In the genomic region with DNA sequence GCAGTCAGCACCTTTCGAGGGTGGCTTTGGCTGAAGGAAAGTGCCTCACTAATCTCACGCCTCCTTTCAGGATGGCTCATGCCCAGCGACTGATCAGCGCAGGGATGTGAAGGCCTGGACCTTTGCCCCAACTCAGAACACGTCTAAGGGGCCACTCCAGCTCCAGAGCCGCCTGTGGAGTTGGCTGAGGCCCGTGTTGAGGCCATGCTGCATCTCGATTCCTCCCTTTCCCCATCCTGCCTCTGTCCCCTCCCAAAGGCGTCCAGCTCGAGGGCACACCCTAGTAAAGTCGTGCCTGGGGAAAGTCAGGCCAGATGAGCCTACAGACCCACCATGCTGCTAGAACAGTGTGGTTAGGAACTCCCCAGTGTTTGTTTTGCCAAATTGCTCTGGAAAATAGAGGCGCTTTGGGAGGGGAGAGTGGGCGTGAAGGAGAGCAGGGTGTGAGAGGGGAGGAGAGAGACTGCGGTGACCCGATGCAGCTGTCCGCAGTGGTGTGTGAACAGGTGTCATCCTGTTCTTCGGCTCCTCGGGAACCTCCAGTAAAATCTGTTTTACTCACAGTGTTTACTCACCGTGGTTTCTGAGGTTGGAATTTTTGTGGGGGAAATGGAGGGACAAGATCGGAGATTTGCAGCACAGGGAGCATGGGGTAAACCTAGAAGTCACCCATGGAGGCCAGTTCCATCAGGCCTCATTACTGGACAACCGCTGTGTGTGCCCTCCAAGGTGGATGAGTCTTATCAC, we compare ENCODE assay signal across 15 cellular contexts.
DNase-seq lines count a peak whose midpoint lies in the region; ATAC-seq and TF ChIP-seq lines count a peak whose summit lies in the region.
"Had no signal": no experiment of that assay in that cellular context is flagged by ENCODE, and none has a peak within 500 bp of the region (broad histone marks: within the 10 kb centered on the region; RNA-seq: fewer than 3 reads in every experiment).

No MANE protein-coding gene starts in this region.

- H3K4me1 Mint-ChIP-seq in activated T-helper 2 cell treated with anti-CD3 and anti-CD28 coated beads, Interferon-gamma antibody, Interleukin-2, Interleukin-4, amounts not matched to agents 10 μg/mL and 5 μg/mL and 100 μg/mL, durations not matched to agents 14 hours and 24 hours and 36 hours (ENCODE audit: low read depth): no peaks in the 10 kb centered on the region
- H3K4me1 Mint-ChIP-seq: activated CD4-positive, alpha-beta T cell treated with anti-CD3 and anti-CD28 coated beads for 36 hours; activated naive CD8-positive, alpha-beta T cell treated with anti-CD3 and anti-CD28 coated beads, Interleukin-2, amount 50 U/mL, for 24 hours had no signal

- H3K4me2 ChIP-seq in PC-3 (ENCODE audit: low read length): peak overlapping the region; percentile 55
- H3K4me2 ChIP-seq: hepatocyte had no signal

- H2AFZ ChIP-seq in PC-3 (ENCODE audit: low read length): peak overlapping the region; percentile 58
- H2AFZ ChIP-seq: hepatocyte had no signal

- DNase-seq in Right ventricle myocardium superior (peak; percentile 14), cardiac septum (ENCODE audit: low spot score) (no peak), PC-3 (peak; percentile 93), iris pigment epithelial cell (ENCODE audit: low read depth) (peak; percentile 18), MV-4-11 (lab: John Stamatoyannopoulos, UW) (no peak), inferior parietal cortex (ENCODE audit: extremely low spot score) (no peak), NCI-H446 (lab: John Stamatoyannopoulos, UW) (no peak)
- no peak for DNase-seq in activated T-helper 2 cell treated with anti-CD3 and anti-CD28 coated beads, Interferon-gamma antibody, Interleukin-2, Interleukin-4, amounts not matched to agents 10 μg/mL and 5 μg/mL and 100 μg/mL, durations not matched to agents 14 hours and 24 hours and 36 hours (ENCODE audit: low spot score)
- DNase-seq: activated CD4-positive, alpha-beta T cell treated with anti-CD3 and anti-CD28 coated beads for 36 hours; activated naive CD8-positive, alpha-beta T cell treated with anti-CD3 and anti-CD28 coated beads, Interleukin-2, amount 50 U/mL, for 24 hours; cortex of kidney; NCI-H446 treated with DMSO at 0.1 percent for 48 hours; T-helper 2 cell had no signal

- ATAC-seq in Right ventricle myocardium superior (ENCODE audit: poor library complexity): no peak
- ATAC-seq in PC-3: peak; percentile 72
- ATAC-seq: activated CD4-positive, alpha-beta T cell treated with anti-CD3 and anti-CD28 coated beads for 36 hours; activated naive CD8-positive, alpha-beta T cell treated with anti-CD3 and anti-CD28 coated beads, Interleukin-2, amount 50 U/mL, for 24 hours; esophagus mucosa had no signal

- CTCF ChIA-PET in PC-3 (lab: Charles Lee): no interaction called here

- H3K36me3 ChIP-seq in PC-3 (ENCODE audit: low read depth, low read length): no peaks in the 10 kb centered on the region

- no TSS peak for BruUV-seq in PC-3 (replicated peaks; lab: Mats Ljungman, UMichigan)

- H3F3A ChIP-seq in PC-3 (ENCODE audit: low read length, unreplicated experiment): no peaks in the 10 kb centered on the region

- intact Hi-C loops in Right ventricle myocardium superior (cut with DNase I): no loop called here
- intact Hi-C loops in cardiac septum (cut with DNase I): no loop called here
- intact Hi-C loops in PC-3 (cut with micrococcal nuclease): no loop called here
- intact Hi-C loops in activated T-helper 2 cell treated with anti-CD3 and anti-CD28 coated beads, Interferon-gamma antibody, Interleukin-2, Interleukin-4, amounts not matched to agents 10 μg/mL and 5 μg/mL and 100 μg/mL, durations not matched to agents 14 hours and 24 hours and 36 hours (cut with micrococcal nuclease): no loop called here

- H3K4me3 ChIP-seq in PC-3 (ENCODE audit: low read length): no peak overlapping the region
- H3K4me3 ChIP-seq: hepatocyte had no signal

- no peaks in the 10 kb centered on the region for H3K9me2 ChIP-seq in PC-3 (replicated peaks; ENCODE audit: low read length)

- no peaks in the 10 kb centered on the region for H3K79me2 ChIP-seq in PC-3 (ENCODE audit: low read length)
- H3K79me2 ChIP-seq: hepatocyte had no signal

- H4K20me1 ChIP-seq in PC-3 (ENCODE audit: low read length): no peaks in the 10 kb centered on the region

- H3K27me3 ChIP-seq in PC-3 (ENCODE audit: low read length): no peaks in the 10 kb centered on the region
- H3K27me3 ChIP-seq: hepatocyte had no signal

- H3K27ac ChIP-seq in PC-3 (ENCODE audit: low read length): peak overlapping the region; percentile 83
- H3K27ac ChIP-seq: hepatocyte had no signal

- no peak overlapping the region for H3K27ac Mint-ChIP-seq in activated T-helper 2 cell treated with anti-CD3 and anti-CD28 coated beads, Interferon-gamma antibody, Interleukin-2, Interleukin-4, amounts not matched to agents 10 μg/mL and 5 μg/mL and 100 μg/mL, durations not matched to agents 14 hours and 24 hours and 36 hours
- H3K27ac Mint-ChIP-seq: activated CD4-positive, alpha-beta T cell treated with anti-CD3 and anti-CD28 coated beads for 36 hours; activated naive CD8-positive, alpha-beta T cell treated with anti-CD3 and anti-CD28 coated beads, Interleukin-2, amount 50 U/mL, for 24 hours had no signal

- no peak overlapping the region for H3K4me3 Mint-ChIP-seq in activated T-helper 2 cell treated with anti-CD3 and anti-CD28 coated beads, Interferon-gamma antibody, Interleukin-2, Interleukin-4, amounts not matched to agents 10 μg/mL and 5 μg/mL and 100 μg/mL, durations not matched to agents 14 hours and 24 hours and 36 hours (ENCODE audit: low read depth)
- H3K4me3 Mint-ChIP-seq: activated CD4-positive, alpha-beta T cell treated with anti-CD3 and anti-CD28 coated beads for 36 hours; activated naive CD8-positive, alpha-beta T cell treated with anti-CD3 and anti-CD28 coated beads, Interleukin-2, amount 50 U/mL, for 24 hours had no signal

- H3K9ac ChIP-seq in PC-3 (ENCODE audit: low read length): peak overlapping the region; percentile 23; the same call in 1 of the 2 replicates

- H3K9me3 ChIP-seq in PC-3 (ENCODE audit: low read length): no peaks in the 10 kb centered on the region

- H3K27me3 Mint-ChIP-seq in activated T-helper 2 cell treated with anti-CD3 and anti-CD28 coated beads, Interferon-gamma antibody, Interleukin-2, Interleukin-4, amounts not matched to agents 10 μg/mL and 5 μg/mL and 100 μg/mL, durations not matched to agents 14 hours and 24 hours and 36 hours (ENCODE audit: low read depth): no peaks in the 10 kb centered on the region
- H3K27me3 Mint-ChIP-seq: activated CD4-positive, alpha-beta T cell treated with anti-CD3 and anti-CD28 coated beads for 36 hours; activated naive CD8-positive, alpha-beta T cell treated with anti-CD3 and anti-CD28 coated beads, Interleukin-2, amount 50 U/mL, for 24 hours had no signal

- no peaks in the 10 kb centered on the region for H3K36me3 Mint-ChIP-seq in activated T-helper 2 cell treated with anti-CD3 and anti-CD28 coated beads, Interferon-gamma antibody, Interleukin-2, Interleukin-4, amounts not matched to agents 10 μg/mL and 5 μg/mL and 100 μg/mL, durations not matched to agents 14 hours and 24 hours and 36 hours (ENCODE audit: low read depth)

- POLR2A ChIA-PET in PC-3 (lab: Charles Lee; ENCODE audit: unreplicated experiment): no interaction called here

- no peaks in the 10 kb centered on the region for H3K9me3 Mint-ChIP-seq in activated T-helper 2 cell treated with anti-CD3 and anti-CD28 coated beads, Interferon-gamma antibody, Interleukin-2, Interleukin-4, amounts not matched to agents 10 μg/mL and 5 μg/mL and 100 μg/mL, durations not matched to agents 14 hours and 24 hours and 36 hours
- H3K9me3 Mint-ChIP-seq: activated naive CD8-positive, alpha-beta T cell treated with anti-CD3 and anti-CD28 coated beads, Interleukin-2, amount 50 U/mL, for 24 hours had no signal

- peaks cover 45% of the 10 kb centered on the region for H3K4me1 ChIP-seq in PC-3 (ENCODE audit: insufficient read depth, low read length)

- no peak for TF ChIP-seq CTCF in PC-3 (conservative IDR thresholded peaks at IDR 0.05; ENCODE audit: low read depth, low read length)

Comparison
In these comparisons a context has a peak if more than half of its experiments do, and no peak if none do; other contexts are left out.
1. DNase-seq: peak in Right ventricle myocardium superior (single experiment), PC-3 (single experiment) and iris pigment epithelial cell (single experiment); none in cardiac septum (single experiment), MV-4-11 (single experiment), activated T-helper 2 cell treated with anti-CD3 and anti-CD28 coated beads, Interferon-gamma antibody, Interleukin-2, Interleukin-4, amounts not matched to agents 10 μg/mL and 5 μg/mL and 100 μg/mL, durations not matched to agents 14 hours and 24 hours and 36 hours (single experiment), inferior parietal cortex (single experiment) and NCI-H446 (0 of 2).